Comparison of ENCODE assay signal across 2 cellular contexts in genomic region chr21:21158376-21158918, GRCh38.
A peak's percentile ranks its signal among the peaks of the same experiment; 100 is the strongest.
TF ChIP-seq lines count a peak whose summit lies in the region.

No MANE protein-coding gene starts in this region.

TF ChIP-seq in K562, 482 proteins besides CTCF, POLR2A, EP300 and RAD21 (continued from another document and continues in another):
- TF ChIP-seq, protein P1, sequence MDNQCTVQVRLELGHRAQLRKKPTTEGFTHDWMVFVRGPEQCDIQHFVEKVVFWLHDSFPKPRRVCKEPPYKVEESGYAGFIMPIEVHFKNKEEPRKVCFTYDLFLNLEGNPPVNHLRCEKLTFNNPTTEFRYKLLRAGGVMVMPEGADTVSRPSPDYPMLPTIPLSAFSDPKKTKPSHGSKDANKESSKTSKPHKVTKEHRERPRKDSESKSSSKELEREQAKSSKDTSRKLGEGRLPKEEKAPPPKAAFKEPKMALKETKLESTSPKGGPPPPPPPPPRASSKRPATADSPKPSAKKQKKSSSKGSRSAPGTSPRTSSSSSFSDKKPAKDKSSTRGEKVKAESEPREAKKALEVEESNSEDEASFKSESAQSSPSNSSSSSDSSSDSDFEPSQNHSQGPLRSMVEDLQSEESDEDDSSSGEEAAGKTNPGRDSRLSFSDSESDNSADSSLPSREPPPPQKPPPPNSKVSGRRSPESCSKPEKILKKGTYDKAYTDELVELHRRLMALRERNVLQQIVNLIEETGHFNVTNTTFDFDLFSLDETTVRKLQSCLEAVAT (IDR thresholded peaks at IDR 0.05) = peak in 1 of 2 experiments; percentile 55; a peak in 1 of 4 replicates
- peak; percentile 87 for TF ChIP-seq ZNF384 (IDR thresholded peaks at IDR 0.05; ENCODE audit: low read depth, low read length)
- TF ChIP-seq SMARCA4 (IDR thresholded peaks at IDR 0.05) = 0 out of 2 replicates have a peak, but pooled peaks have one; percentile 41
- TF ChIP-seq ZNF232 (CRISPR knock-in tag; IDR thresholded peaks at IDR 0.05) = no peak
- no peak for TF ChIP-seq HDGF (IDR thresholded peaks at IDR 0.05)
- peak; percentile 44 for TF ChIP-seq ARID1B (IDR thresholded peaks at IDR 0.05)
- TF ChIP-seq MEIS2 (IDR thresholded peaks at IDR 0.05; ENCODE audit: partially characterized antibody) = peak; percentile 29
- 0 out of 2 replicates have a peak, but pooled peaks have one; percentile 28 for TF ChIP-seq L3MBTL2 (IDR thresholded peaks at IDR 0.05)
- TF ChIP-seq HCFC1 (IDR thresholded peaks at IDR 0.05; ENCODE audit: low read depth, low read length) = no peak
- no peak for TF ChIP-seq MYNN (IDR thresholded peaks at IDR 0.05)
- no peak for TF ChIP-seq MYNN (CRISPR knock-in tag; IDR thresholded peaks at IDR 0.05)
- TF ChIP-seq MXI1 (IDR thresholded peaks at IDR 0.05; ENCODE audit: low read depth, low read length) = no peak
- TF ChIP-seq CBX5 (IDR thresholded peaks at IDR 0.05; ENCODE audit: borderline replicate concordance, low read depth) = no peak
- no peak for TF ChIP-seq ESRRB (CRISPR knock-in tag; IDR thresholded peaks at IDR 0.05; ENCODE audit: borderline replicate concordance)
- TF ChIP-seq, protein P2, sequence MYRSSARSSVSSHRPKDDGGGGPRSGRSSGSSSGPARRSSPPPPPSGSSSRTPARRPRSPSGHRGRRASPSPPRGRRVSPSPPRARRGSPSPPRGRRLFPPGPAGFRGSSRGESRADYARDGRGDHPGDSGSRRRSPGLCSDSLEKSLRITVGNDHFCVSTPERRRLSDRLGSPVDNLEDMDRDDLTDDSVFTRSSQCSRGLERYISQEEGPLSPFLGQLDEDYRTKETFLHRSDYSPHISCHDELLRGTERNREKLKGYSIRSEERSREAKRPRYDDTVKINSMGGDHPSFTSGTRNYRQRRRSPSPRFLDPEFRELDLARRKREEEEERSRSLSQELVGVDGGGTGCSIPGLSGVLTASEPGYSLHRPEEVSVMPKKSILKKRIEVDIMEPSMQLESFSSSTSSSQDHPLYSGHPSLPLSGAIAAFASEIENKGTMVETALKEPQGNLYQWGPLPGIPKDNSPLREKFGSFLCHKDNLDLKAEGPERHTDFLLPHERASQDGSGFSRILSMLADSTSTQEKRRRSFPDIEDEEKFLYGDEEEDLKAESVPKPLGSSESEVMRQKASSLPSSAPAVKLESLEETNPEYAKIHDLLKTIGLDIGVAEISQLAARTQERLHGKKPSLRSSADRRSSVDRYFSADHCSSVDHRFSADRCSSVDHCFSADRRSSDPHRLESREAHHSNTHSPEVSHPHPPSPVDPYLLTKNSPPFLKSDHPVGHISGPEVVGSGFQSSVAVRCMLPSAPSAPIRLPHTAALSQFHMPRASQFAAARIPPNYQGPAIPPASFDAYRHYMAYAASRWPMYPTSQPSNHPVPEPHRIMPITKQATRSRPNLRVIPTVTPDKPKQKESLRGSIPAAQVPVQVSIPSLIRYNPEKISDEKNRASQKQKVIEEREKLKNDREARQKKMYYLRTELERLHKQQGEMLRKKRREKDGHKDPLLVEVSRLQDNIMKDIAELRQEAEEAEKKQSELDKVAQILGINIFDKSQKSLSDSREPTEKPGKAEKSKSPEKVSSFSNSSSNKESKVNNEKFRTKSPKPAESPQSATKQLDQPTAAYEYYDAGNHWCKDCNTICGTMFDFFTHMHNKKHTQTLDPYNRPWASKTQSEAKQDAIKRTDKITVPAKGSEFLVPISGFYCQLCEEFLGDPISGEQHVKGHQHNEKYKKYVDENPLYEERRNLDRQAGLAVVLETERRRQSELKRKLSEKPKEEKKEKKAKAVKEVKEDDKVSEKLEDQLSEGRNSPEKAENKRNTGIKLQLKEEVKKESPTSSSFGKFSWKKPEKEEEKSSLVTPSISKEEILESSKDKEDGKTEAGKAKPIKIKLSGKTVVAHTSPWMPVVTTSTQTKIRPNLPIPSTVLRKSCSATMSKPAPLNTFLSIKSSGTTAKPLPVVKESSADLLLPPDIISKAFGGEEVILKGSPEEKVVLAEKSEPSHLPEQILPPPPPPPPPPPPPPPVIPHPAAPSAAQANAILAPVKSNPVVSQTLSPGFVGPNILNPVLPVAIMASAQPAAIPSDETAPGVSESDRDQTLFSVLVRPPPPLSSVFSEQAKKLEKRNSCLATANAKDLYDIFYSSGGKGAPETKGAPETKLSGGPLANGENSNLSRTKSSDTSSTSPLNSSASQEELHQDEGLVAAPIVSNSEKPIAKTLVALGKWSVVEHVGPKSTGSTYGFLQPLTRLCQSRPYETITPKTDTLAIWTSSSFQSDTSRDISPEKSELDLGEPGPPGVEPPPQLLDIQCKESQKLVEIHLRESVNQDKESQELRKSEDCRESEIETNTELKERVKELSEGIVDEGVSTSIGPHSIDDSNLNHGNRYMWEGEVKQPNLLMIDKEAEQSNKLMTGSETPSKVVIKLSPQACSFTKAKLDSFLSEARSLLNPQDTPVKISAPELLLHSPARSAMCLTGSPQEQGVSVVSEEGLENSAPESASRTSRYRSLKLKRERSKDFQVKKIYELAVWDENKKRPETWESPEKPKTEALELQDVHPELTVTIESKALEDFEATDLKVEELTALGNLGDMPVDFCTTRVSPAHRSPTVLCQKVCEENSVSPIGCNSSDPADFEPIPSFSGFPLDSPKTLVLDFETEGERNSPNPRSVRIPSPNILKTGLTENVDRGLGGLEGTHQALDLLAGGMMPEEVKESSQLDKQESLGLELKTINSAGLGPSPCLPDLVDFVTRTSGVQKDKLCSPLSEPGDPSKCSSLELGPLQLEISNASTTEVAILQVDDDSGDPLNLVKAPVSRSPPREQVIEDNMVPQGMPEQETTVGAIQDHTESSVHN (IDR thresholded peaks at IDR 0.05; ENCODE audit: borderline replicate concordance in 1 of 2, low read depth in 1 of 2) = no peak

TF ChIP-seq in GM23338, 12 proteins besides CTCF, POLR2A, EP300 and RAD21 (continued from another document):
- TF ChIP-seq REST (IDR thresholded peaks at IDR 0.05; ENCODE audit: unreplicated experiment) = no peak
- TF ChIP-seq JUNB (IDR thresholded peaks at IDR 0.05; ENCODE audit: unreplicated experiment) = no peak
- no peak for TF ChIP-seq POLR2AphosphoS5 (IDR thresholded peaks at IDR 0.05; ENCODE audit: low read depth)
- TF ChIP-seq, protein P3, sequence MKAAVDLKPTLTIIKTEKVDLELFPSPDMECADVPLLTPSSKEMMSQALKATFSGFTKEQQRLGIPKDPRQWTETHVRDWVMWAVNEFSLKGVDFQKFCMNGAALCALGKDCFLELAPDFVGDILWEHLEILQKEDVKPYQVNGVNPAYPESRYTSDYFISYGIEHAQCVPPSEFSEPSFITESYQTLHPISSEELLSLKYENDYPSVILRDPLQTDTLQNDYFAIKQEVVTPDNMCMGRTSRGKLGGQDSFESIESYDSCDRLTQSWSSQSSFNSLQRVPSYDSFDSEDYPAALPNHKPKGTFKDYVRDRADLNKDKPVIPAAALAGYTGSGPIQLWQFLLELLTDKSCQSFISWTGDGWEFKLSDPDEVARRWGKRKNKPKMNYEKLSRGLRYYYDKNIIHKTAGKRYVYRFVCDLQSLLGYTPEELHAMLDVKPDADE (IDR thresholded peaks at IDR 0.05) = no peak
- no peak for TF ChIP-seq STAT1 (IDR thresholded peaks at IDR 0.05; ENCODE audit: unreplicated experiment)
- no peak for TF ChIP-seq EZH2phosphoT487 (IDR thresholded peaks at IDR 0.05; ENCODE audit: unreplicated experiment)
- TF ChIP-seq ZNF331 (CRISPR knock-in tag; IDR thresholded peaks at IDR 0.05; ENCODE audit: low read depth) = no peak
- no peak for TF ChIP-seq ZNF462 (CRISPR knock-in tag; IDR thresholded peaks at IDR 0.05)
